1 cellular context compared by ENCODE assay signal in genomic region chr1:58739851-58740466, GRCh38.
TF ChIP-seq lines count a peak whose summit lies in the region.

No MANE protein-coding gene starts in this region.

TF ChIP-seq in H1, 55 proteins besides CTCF, POLR2A, EP300 and RAD21 (continued from another document):
- TF ChIP-seq SP4 (IDR thresholded peaks at IDR 0.05; ENCODE audit: low read length) (no peak), RFX5 (IDR thresholded peaks at IDR 0.05; ENCODE audit: borderline replicate concordance, low read depth, low read length) (no peak), CTBP2 (IDR thresholded peaks at IDR 0.05; ENCODE audit: borderline replicate concordance, insufficient read depth, insufficient read length, low read length) (no peak), SP1 (IDR thresholded peaks at IDR 0.05; ENCODE audit: low read depth, low read length) (no peak), TBP (IDR thresholded peaks at IDR 0.05; ENCODE audit: low read depth, low read length) (no peak), SIN3A (conservative IDR thresholded peaks at IDR 0.05 in 1 of 2, IDR thresholded peaks at IDR 0.05 in 1 of 2; ENCODE audit: low read depth in 1 of 2, low read length in 2 of 2) (no peak), HDAC6 (IDR thresholded peaks at IDR 0.05; ENCODE audit: low read depth, low read length) (no peak), FOSL1 (IDR thresholded peaks at IDR 0.05; ENCODE audit: insufficient read depth, low read depth, low read length) (no peak)
